ENCODE assay signal across 23 cellular contexts in genomic region chr21:38300180-38300579, GRCh38. TPM values are rescaled to one million over a fixed set of nuclear protein-coding genes. Genes with fewer than 3 reads are reported as not detected.
DNase-seq lines count a peak whose midpoint lies in the region; ATAC-seq and TF ChIP-seq lines count a peak whose summit lies in the region.
"Had no signal": no experiment of that assay in that cellular context is flagged by ENCODE, and none has a peak within 500 bp of the region (broad histone marks: within the 10 kb centered on the region; RNA-seq: fewer than 3 reads in every experiment).

No MANE protein-coding gene starts in this region.

- peaks cover 0 to 34% of the 10 kb centered on the region in 2 donors for H3K36me3 ChIP-seq in left lung
- H3K36me3 ChIP-seq: thoracic aorta had no signal

- no peak overlapping the region for H3K27ac Mint-ChIP-seq in stimulated activated naive CD8-positive, alpha-beta T cell treated with anti-CD3 and anti-CD28 coated beads, Interleukin-15, amount 100 ng/mL, for 72 hours
- H3K27ac Mint-ChIP-seq in activated T-helper 17 cell treated with anti-CD3 and anti-CD28 coated beads, Interleukin-2, amount 50 U/mL, for 72 hours = no peak overlapping the region
- H3K27ac Mint-ChIP-seq: activated B cell treated with CpG ODN at 0.5 μM for 24 hours, endodermal cell had no signal

- H3K27me3 ChIP-seq in left lung = no peaks in the 10 kb centered on the region

- peak overlapping the region; percentile 56 to 65 for H3K4me3 Mint-ChIP-seq in stimulated activated naive CD8-positive, alpha-beta T cell treated with anti-CD3 and anti-CD28 coated beads, Interleukin-15, amount 100 ng/mL, for 72 hours
- peak overlapping the region; percentile 56 for H3K4me3 Mint-ChIP-seq in activated T-helper 17 cell treated with anti-CD3 and anti-CD28 coated beads, Interleukin-2, amount 50 U/mL, for 72 hours
- H3K4me3 Mint-ChIP-seq: activated B cell treated with CpG ODN at 0.5 μM for 24 hours, endodermal cell had no signal

- H3K9me3 ChIP-seq in left lung = no peaks in the 10 kb centered on the region
- H3K9me3 ChIP-seq: thoracic aorta had no signal

- no peak for TF ChIP-seq CTCF in left lung (IDR thresholded peaks at IDR 0.05)

- H3K36me3 Mint-ChIP-seq in activated T-helper 17 cell treated with anti-CD3 and anti-CD28 coated beads, Interleukin-2, amount 50 U/mL, for 72 hours (ENCODE audit: low read depth) = no peaks in the 10 kb centered on the region

- H3K4me3 ChIP-seq in left lung = no peak overlapping the region
- H3K4me3 ChIP-seq: thoracic aorta had no signal

- H3K27me3 Mint-ChIP-seq in stimulated activated naive CD8-positive, alpha-beta T cell treated with anti-CD3 and anti-CD28 coated beads, Interleukin-15, amount 100 ng/mL, for 72 hours = peaks cover 11% of the 10 kb centered on the region
- peaks cover 4% of the 10 kb centered on the region for H3K27me3 Mint-ChIP-seq in activated T-helper 17 cell treated with anti-CD3 and anti-CD28 coated beads, Interleukin-2, amount 50 U/mL, for 72 hours
- H3K27me3 Mint-ChIP-seq: activated B cell treated with CpG ODN at 0.5 μM for 24 hours had no signal

- peaks cover 28 to 76% of the 10 kb centered on the region in 2 donors for H3K4me1 ChIP-seq in left lung

- intact Hi-C loops in left lung (cut with DNase I) = no loop called here

- ATAC-seq in stimulated activated naive CD8-positive, alpha-beta T cell treated with anti-CD3 and anti-CD28 coated beads, Interleukin-15, amount 100 ng/mL, for 72 hours = peak; percentile 39
- ATAC-seq in stimulated activated naive CD8-positive, alpha-beta T cell treated with anti-CD3 and anti-CD28 coated beads, Interleukin-15, Interleukin-2, amounts not matched to agents 100 U/mL and 50 U/mL, for 24 hours = no peak
- ATAC-seq in activated T-helper 17 cell treated with anti-CD3 and anti-CD28 coated beads, Interleukin-2, amount 50 U/mL, for 72 hours (replicated peaks) = peak; percentile 16
- no peak for ATAC-seq in left lung
- ATAC-seq: left colon had no signal

- DNase-seq in stimulated activated naive CD8-positive, alpha-beta T cell treated with anti-CD3 and anti-CD28 coated beads, Interleukin-15, amount 100 ng/mL, for 72 hours = no peak
- DNase-seq in stimulated activated naive CD8-positive, alpha-beta T cell treated with anti-CD3 and anti-CD28 coated beads, Interleukin-15, Interleukin-2, amounts not matched to agents 100 U/mL and 50 U/mL, for 24 hours = no peak
- DNase-seq in left lung = no peak
- DNase-seq in NCI-H446 (lab: John Stamatoyannopoulos, UW) = no peak
- DNase-seq in EL = no peak
- DNase-seq in AG08395 (ENCODE audit: low spot score) = no peak
- no peak for DNase-seq in OCI-M1 (lab: John Stamatoyannopoulos, UW)
- DNase-seq: activated B cell treated with CpG ODN at 0.5 μM for 24 hours; activated CD8-positive, alpha-beta memory T cell treated with anti-CD3 and anti-CD28 coated beads, Interleukin-2, amount 50 U/mL, for 4 hours; aorta; C1 segment of cervical spinal cord; DMS53; endodermal cell; foreskin fibroblast; GOT3; left colon; NCI-H2081; NCI-H524 treated with DMSO at 0.1 percent for 48 hours; SIG-M5; small intestine had no signal

- H3K9me3 Mint-ChIP-seq in stimulated activated naive CD8-positive, alpha-beta T cell treated with anti-CD3 and anti-CD28 coated beads, Interleukin-15, amount 100 ng/mL, for 72 hours = no peaks in the 10 kb centered on the region
- H3K9me3 Mint-ChIP-seq in activated T-helper 17 cell treated with anti-CD3 and anti-CD28 coated beads, Interleukin-2, amount 50 U/mL, for 72 hours = no peaks in the 10 kb centered on the region
- H3K9me3 Mint-ChIP-seq: activated B cell treated with CpG ODN at 0.5 μM for 24 hours, endodermal cell had no signal

- peak overlapping the region; percentile 29 to 59 for H3K27ac ChIP-seq in left lung
- H3K27ac ChIP-seq: thoracic aorta had no signal

- peaks cover 31% of the 10 kb centered on the region for H3K4me1 Mint-ChIP-seq in stimulated activated naive CD8-positive, alpha-beta T cell treated with anti-CD3 and anti-CD28 coated beads, Interleukin-15, amount 100 ng/mL, for 72 hours
- H3K4me1 Mint-ChIP-seq in activated T-helper 17 cell treated with anti-CD3 and anti-CD28 coated beads, Interleukin-2, amount 50 U/mL, for 72 hours = no peaks in the 10 kb centered on the region
- H3K4me1 Mint-ChIP-seq: activated B cell treated with CpG ODN at 0.5 μM for 24 hours had no signal

RNA-seq across cellular contexts. Expression of gene KCNJ15, which starts 43.4 kb away (rescaled TPM):
- total RNA-seq in activated T-helper 17 cell treated with anti-CD3 and anti-CD28 coated beads, Interleukin-2, amount 50 U/mL, for 72 hours = under 1 TPM; 0.09 to 0.69 TPM
- 100 to 1,000 TPM in 1 of 2 donors, 10 to 100 TPM in 1; 87.3 to 103 TPM for total RNA-seq in left lung
- total RNA-seq: activated B cell treated with CpG ODN at 0.5 μM for 24 hours, cerebellum, endodermal cell had no signal

Comparison
In these comparisons a context has a peak if more than half of its experiments do, and no peak if none do; other contexts are left out.
1. ATAC-seq: peak in stimulated activated naive CD8-positive, alpha-beta T cell treated with anti-CD3 and anti-CD28 coated beads, Interleukin-15, amount 100 ng/mL, for 72 hours (single experiment) and activated T-helper 17 cell treated with anti-CD3 and anti-CD28 coated beads, Interleukin-2, amount 50 U/mL, for 72 hours (single experiment); none in stimulated activated naive CD8-positive, alpha-beta T cell treated with anti-CD3 and anti-CD28 coated beads, Interleukin-15, Interleukin-2, amounts not matched to agents 100 U/mL and 50 U/mL, for 24 hours (single experiment) and left lung (single experiment).
2. RNA of gene KCNJ15, which starts 43.4 kb away (total RNA-seq): 87.3 to 103 TPM in left lung; 0.09 to 0.69 TPM in activated T-helper 17 cell treated with anti-CD3 and anti-CD28 coated beads, Interleukin-2, amount 50 U/mL, for 72 hours; every median in the first group is over 10 times any median in the second.